ENCODE assay signal across 8 cellular contexts in the genomic region with DNA sequence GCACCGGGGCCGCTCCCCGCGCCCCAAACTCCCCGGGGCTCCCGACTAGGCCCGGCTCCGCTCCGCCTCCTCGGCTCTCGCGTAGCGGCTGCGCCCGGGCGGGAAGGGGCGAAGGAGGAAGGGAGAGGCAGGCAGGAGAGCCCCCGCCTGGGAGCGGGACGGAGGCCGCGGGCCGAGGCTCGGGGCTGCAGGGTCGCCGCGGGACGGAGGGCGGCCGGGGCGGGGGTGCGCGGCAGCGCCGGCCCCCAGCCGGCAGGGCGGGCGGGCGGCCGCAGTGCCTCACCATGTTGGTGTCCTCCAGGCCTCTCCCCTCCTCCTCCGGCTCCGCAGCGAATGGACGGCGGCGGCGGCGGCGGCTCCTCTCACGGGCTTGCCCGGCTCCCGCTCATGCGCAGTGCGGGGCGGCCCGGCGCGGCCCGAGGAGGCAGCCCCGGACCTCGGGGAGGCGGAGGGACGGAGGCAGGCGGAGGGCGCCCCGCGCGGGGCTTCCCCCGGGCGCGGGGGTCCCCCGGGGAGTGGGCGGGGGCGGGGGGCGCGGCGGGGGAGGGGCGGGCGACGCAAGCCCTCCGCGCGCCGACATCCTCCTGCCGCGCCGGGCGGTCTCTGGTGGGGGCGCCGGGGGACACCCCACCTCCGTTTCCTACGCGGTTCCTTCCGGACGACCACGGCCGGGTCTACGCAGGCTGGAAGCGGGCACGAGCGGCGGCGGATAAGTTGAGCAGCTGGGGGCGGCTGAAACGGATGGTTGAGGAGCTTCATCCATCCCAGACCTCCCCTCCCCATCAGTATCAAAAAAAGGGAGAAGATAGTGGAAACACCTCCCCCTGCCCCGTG. TPM values are rescaled to one million over a fixed set of nuclear protein-coding genes. Genes with fewer than 3 reads are reported as not detected.
DNase-seq lines count a peak whose midpoint lies in the region; ATAC-seq and TF ChIP-seq lines count a peak whose summit lies in the region.

DCUN1D1 (minus strand) TSS at position 335 of the 834 bp plus-strand sequence; CDS start at position 286, 49 bp downstream.

- POLR2A ChIA-PET in activated CD4-positive, alpha-beta T cell treated with anti-CD3 and anti-CD28 coated beads, Interleukin-2, amount 10 ng/mL, durations not matched to agents 7 days and 5 days (lab: Charles Lee), result no interaction called here

- ATAC-seq in HG03378 (IDR thresholded peaks at IDR 0.05; ENCODE audit: unreplicated experiment) (peak; percentile 68), left lobe of liver (peak; percentile 90)

- H3K4me1 Mint-ChIP-seq in activated CD4-positive, alpha-beta T cell treated with anti-CD3 and anti-CD28 coated beads, Interleukin-2, amount 10 ng/mL, durations not matched to agents 7 days and 5 days, result peaks cover 36% of the 10 kb centered on the region

- H3K4me3 Mint-ChIP-seq in activated CD4-positive, alpha-beta T cell treated with anti-CD3 and anti-CD28 coated beads, Interleukin-2, amount 10 ng/mL, durations not matched to agents 7 days and 5 days, result peak within 1 kb of the TSS; percentile 90

- H3K9me3 Mint-ChIP-seq in activated CD4-positive, alpha-beta T cell treated with anti-CD3 and anti-CD28 coated beads, Interleukin-2, amount 10 ng/mL, durations not matched to agents 7 days and 5 days, result no peaks in the 10 kb centered on the region

- H3K36me3 ChIP-seq in BE2C, result no peaks in the 10 kb centered on the region; the same call in 1 of the 2 replicates

- peak; percentile 71 for TF ChIP-seq POLR2A in GM19193 (IDR thresholded peaks at IDR 0.05; ENCODE audit: extremely low read depth, insufficient read depth, insufficient read length)

- H3K36me3 Mint-ChIP-seq in activated CD4-positive, alpha-beta T cell treated with anti-CD3 and anti-CD28 coated beads, Interleukin-2, amount 10 ng/mL, durations not matched to agents 7 days and 5 days (ENCODE audit: low read depth), result no peaks in the 10 kb centered on the region

- H3K27me3 ChIP-seq in BE2C, result no peaks in the 10 kb centered on the region

- CTCF ChIA-PET in activated CD4-positive, alpha-beta T cell treated with anti-CD3 and anti-CD28 coated beads, Interleukin-2, amount 10 ng/mL, durations not matched to agents 7 days and 5 days (lab: Charles Lee), result interaction anchor here (1.4 to 1.6 kb wide), 3 partner anchors 13 to 402 kb away, joined by 4 to 5 read pairs (median 4); no protein-coding TSS in a partner anchor

- H3K9me3 ChIP-seq in BE2C, result no peaks in the 10 kb centered on the region

- no peaks in the 10 kb centered on the region for H3K27me3 Mint-ChIP-seq in activated CD4-positive, alpha-beta T cell treated with anti-CD3 and anti-CD28 coated beads, Interleukin-2, amount 10 ng/mL, durations not matched to agents 7 days and 5 days

- peak within 1 kb of the TSS; percentile 95 for H3K4me3 ChIP-seq in BE2C (ENCODE audit: low read depth, low read length)

- DNase-seq in BE2C (peak; percentile 97), NCI-H526 treated with DMSO at 0.1 percent for 48 hours (lab: John Stamatoyannopoulos, UW) (peak; percentile 71), cortex of kidney (lab: John Stamatoyannopoulos, UW) (peak; percentile 17), left lobe of liver (ENCODE audit: low spot score) (peak; percentile 92)
- DNase-seq in activated CD4-positive, alpha-beta T cell treated with anti-CD3 and anti-CD28 coated beads, Interleukin-2, amount 10 ng/mL, durations not matched to agents 7 days and 5 days, result peak; percentile 88
- peak; percentile 88 to 90 for DNase-seq in stimulated activated CD4-positive, alpha-beta T cell treated with anti-CD3 and anti-CD28 coated beads, Interleukin-2, amount 100 ng/mL, for 24 hours

- H3K4me1 ChIP-seq in BE2C, result no peaks in the 10 kb centered on the region; the same call in 1 of the 2 replicates

- no peak for TF ChIP-seq CTCF in BE2C (IDR thresholded peaks at IDR 0.05; ENCODE audit: low read depth, low read length)

- H3K27ac Mint-ChIP-seq in activated CD4-positive, alpha-beta T cell treated with anti-CD3 and anti-CD28 coated beads, Interleukin-2, amount 10 ng/mL, durations not matched to agents 7 days and 5 days, result peak within 1 kb of the TSS; percentile 95

RNA-seq across cellular contexts. Expression of gene DCUN1D1, which starts in this region (rescaled TPM):
- polyA plus RNA-seq in BE2C (2012; ENCODE audit: insufficient read depth, insufficient read length, low read depth), result 9.4 TPM
- total RNA-seq in activated CD4-positive, alpha-beta T cell treated with anti-CD3 and anti-CD28 coated beads, Interleukin-2, amount 10 ng/mL, durations not matched to agents 7 days and 5 days, result 10 to 100 TPM; 54.0 to 54.8 TPM
- 29.9 TPM for total RNA-seq in left lobe of liver

Comparison
In these comparisons a context has a peak if more than half of its experiments do, and no peak if none do; other contexts are left out.
1. Peak in every context shown above with its lines: DNase-seq, ATAC-seq and H3K4me3 ChIP-seq.
2. DNase-seq: peak in every context shown above with its lines; median percentile 97 in BE2C; 92 in left lobe of liver; 89 in stimulated activated CD4-positive, alpha-beta T cell treated with anti-CD3 and anti-CD28 coated beads, Interleukin-2, amount 100 ng/mL, for 24 hours; 88 in activated CD4-positive, alpha-beta T cell treated with anti-CD3 and anti-CD28 coated beads, Interleukin-2, amount 10 ng/mL, durations not matched to agents 7 days and 5 days; 71 in NCI-H526 treated with DMSO at 0.1 percent for 48 hours; 17 in cortex of kidney.